In genomic region chr10:4034907-4035581, GRCh38 we compare ENCODE assay signal across 9 cellular contexts.
A peak's percentile ranks its signal among the peaks of the same experiment; 100 is the strongest.
DNase-seq lines count a peak whose midpoint lies in the region; ATAC-seq and TF ChIP-seq lines count a peak whose summit lies in the region.
"Had no signal": no experiment of that assay in that cellular context is flagged by ENCODE, and none has a peak within 500 bp of the region (broad histone marks: within the 10 kb centered on the region; RNA-seq: fewer than 3 reads in every experiment).

No MANE protein-coding gene starts in this region.

- H3K4me1 Mint-ChIP-seq in activated T-cell treated with anti-CD3 and anti-CD28 coated beads, Interleukin-2, amount 50 U/mL, for 4 hours (ENCODE audit: low read depth): peaks cover 30% of the 10 kb centered on the region
- peaks cover 13% of the 10 kb centered on the region for H3K4me1 Mint-ChIP-seq in mesothelial cell of epicardium
- H3K4me1 Mint-ChIP-seq in type B pancreatic cell (ENCODE audit: unreplicated experiment): peaks cover 17% of the 10 kb centered on the region

- no peaks in the 10 kb centered on the region for H3K36me3 Mint-ChIP-seq in activated T-cell treated with anti-CD3 and anti-CD28 coated beads, Interleukin-2, amount 50 U/mL, for 4 hours (ENCODE audit: insufficient read depth)
- H3K36me3 Mint-ChIP-seq in mesothelial cell of epicardium (no peaks in the 10 kb centered on the region), type B pancreatic cell (no peaks in the 10 kb centered on the region)

- H3K27me3 Mint-ChIP-seq in activated T-cell treated with anti-CD3 and anti-CD28 coated beads, Interleukin-2, amount 50 U/mL, for 4 hours (ENCODE audit: low read depth): no peaks in the 10 kb centered on the region
- H3K27me3 Mint-ChIP-seq in mesothelial cell of epicardium (ENCODE audit: low read depth): no peaks in the 10 kb centered on the region
- no peaks in the 10 kb centered on the region for H3K27me3 Mint-ChIP-seq in type B pancreatic cell

- TF ChIP-seq CTCF in mesothelial cell of epicardium (IDR thresholded peaks at IDR 0.05; ENCODE audit: unreplicated experiment) (no peak), type B pancreatic cell (conservative IDR thresholded peaks at IDR 0.05) (no peak)

- peak overlapping the region; percentile 63 for H3K4me3 Mint-ChIP-seq in activated T-cell treated with anti-CD3 and anti-CD28 coated beads, Interleukin-2, amount 50 U/mL, for 4 hours
- H3K4me3 Mint-ChIP-seq in mesothelial cell of epicardium (peak overlapping the region; percentile 44), type B pancreatic cell (peak overlapping the region; percentile 65)

- H3K27ac Mint-ChIP-seq in mesothelial cell of epicardium (peak overlapping the region; percentile 80), type B pancreatic cell (peak overlapping the region; percentile 45)

- ATAC-seq in activated T-cell treated with anti-CD3 and anti-CD28 coated beads, Interleukin-2, amount 50 U/mL, for 4 hours: peak; percentile 53 to 60
- ATAC-seq in GM21576 (IDR thresholded peaks at IDR 0.05; ENCODE audit: unreplicated experiment) (no peak), GM18858 (IDR thresholded peaks at IDR 0.05; ENCODE audit: unreplicated experiment) (no peak)

- no peak for DNase-seq in activated T-cell treated with anti-CD3 and anti-CD28 coated beads, Interleukin-2, amount 50 U/mL, for 4 hours
- DNase-seq in activated T-cell treated with anti-CD3 and anti-CD28 coated beads, Interleukin-2, amount 50 U/mL, for 1 hour: no peak
- DNase-seq in central memory CD4-positive, alpha-beta T cell: peak; percentile 9
- DNase-seq in mesothelial cell of epicardium (ENCODE audit: low spot score in 2 of 2, unreplicated experiment in 2 of 2): no peak
- no peak for DNase-seq in type B pancreatic cell (ENCODE audit: extremely low spot score, unreplicated experiment)
- no peak for DNase-seq in NCI-H748 (lab: John Stamatoyannopoulos, UW; ENCODE audit: unreplicated experiment)
- DNase-seq: BE2C had no signal

- H3K9me3 Mint-ChIP-seq in activated T-cell treated with anti-CD3 and anti-CD28 coated beads, Interleukin-2, amount 50 U/mL, for 4 hours: no peaks in the 10 kb centered on the region
- no peaks in the 10 kb centered on the region for H3K9me3 Mint-ChIP-seq in mesothelial cell of epicardium
- no peaks in the 10 kb centered on the region for H3K9me3 Mint-ChIP-seq in type B pancreatic cell

Comparison
In these comparisons a context has a peak if more than half of its experiments do, and no peak if none do; other contexts are left out.
1. ATAC-seq: peak in activated T-cell treated with anti-CD3 and anti-CD28 coated beads, Interleukin-2, amount 50 U/mL, for 4 hours (2 of 2); none in GM21576 (single experiment) and GM18858 (single experiment).
2. Peak in every context shown above with its lines, with median percentiles within 50 percentile points of each other: H3K4me3 Mint-ChIP-seq.